16 cellular contexts compared by ENCODE assay signal in the genomic region with DNA sequence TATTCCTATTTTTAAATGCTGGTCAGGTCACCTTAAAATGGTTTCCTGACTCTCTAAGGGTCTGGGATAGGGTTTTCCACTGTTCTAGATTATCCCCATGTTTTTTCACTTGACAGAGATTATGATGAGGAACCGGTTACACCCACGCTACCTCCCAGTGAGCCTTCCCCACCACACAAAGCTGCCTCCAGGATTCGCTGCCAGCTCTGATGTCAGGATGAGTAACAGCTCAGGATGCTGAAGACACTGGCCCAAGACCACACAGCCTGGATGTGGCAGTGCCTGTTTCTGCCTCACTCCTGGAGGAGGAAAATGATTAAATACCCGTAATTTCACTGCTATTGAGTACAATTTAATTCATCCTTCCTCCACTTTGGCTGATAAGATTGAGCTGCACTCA. TPM values are rescaled to one million over a fixed set of nuclear protein-coding genes. Genes with fewer than 3 reads are reported as not detected.
DNase-seq lines count a peak whose midpoint lies in the region; ATAC-seq and TF ChIP-seq lines count a peak whose summit lies in the region.
"Had no signal": no experiment of that assay in that cellular context is flagged by ENCODE, and none has a peak within 500 bp of the region (broad histone marks: within the 10 kb centered on the region; RNA-seq: fewer than 3 reads in every experiment).

No MANE protein-coding gene starts in this region.

- no peaks in the 10 kb centered on the region for H3K36me3 Mint-ChIP-seq in HFFc6 (ENCODE audit: low read depth)
- H3K36me3 Mint-ChIP-seq: stimulated activated effector memory CD8-positive, alpha-beta T cell treated with anti-CD3 and anti-CD28 coated beads, Interleukin-12 subunit alpha, Interleukin-12 subunit beta, amount 100 ng/mL, for 72 hours had no signal

- H3K27ac ChIP-seq in smooth muscle cell (ENCODE audit: low read depth) (no peak overlapping the region), OCI-LY7 (ENCODE audit: low read depth, low read length, poor library complexity, severe bottlenecking) (no peak overlapping the region), substantia nigra (ENCODE audit: low read depth, low read length, poor library complexity, severe bottlenecking) (no peak overlapping the region)
- H3K27ac ChIP-seq: C4-2B had no signal

- intact Hi-C loops in OCI-LY7 (cut with micrococcal nuclease; ENCODE audit: unreplicated experiment), result no loop called here

- CTCF ChIA-PET in OCI-LY7 (lab: Charles Lee; ENCODE audit: unreplicated experiment), result no interaction called here

- POLR2A ChIA-PET in OCI-LY7 (lab: Charles Lee), result interaction anchor here (0.6 kb wide), 1 partner anchor 211 kb away, joined by 3 read pairs; no protein-coding TSS in a partner anchor

- ATAC-seq in GM21381 (IDR thresholded peaks at IDR 0.05; ENCODE audit: unreplicated experiment), result no peak
- ATAC-seq: activated CD8-positive, alpha-beta T cell treated with anti-CD3 and anti-CD28 coated beads, Interleukin-2, amount 10 ng/mL, durations not matched to agents 7 days and 5 days; stimulated activated effector memory CD8-positive, alpha-beta T cell treated with anti-CD3 and anti-CD28 coated beads, Interleukin-12 subunit alpha, Interleukin-12 subunit beta, amount 100 ng/mL, for 72 hours had no signal

- no peaks in the 10 kb centered on the region for H3K9me3 Mint-ChIP-seq in HFFc6
- H3K9me3 Mint-ChIP-seq: stimulated activated effector memory CD8-positive, alpha-beta T cell treated with anti-CD3 and anti-CD28 coated beads, Interleukin-12 subunit alpha, Interleukin-12 subunit beta, amount 100 ng/mL, for 72 hours had no signal

- H3K4me3 ChIP-seq in smooth muscle cell, result no peak overlapping the region
- H3K4me3 ChIP-seq in OCI-LY7 (ENCODE audit: low read depth, low read length, poor library complexity, severe bottlenecking), result no peak overlapping the region

- 37% methylated on average over 4 of the region's 4 CpGs for WGBS in smooth muscle cell (ENCODE audit: low lambda C conversion rate)

- H3K27me3 ChIP-seq in smooth muscle cell (ENCODE audit: low read depth), result no peaks in the 10 kb centered on the region

- H3K9ac ChIP-seq in smooth muscle cell (ENCODE audit: low read depth), result no peak overlapping the region

- H3K4me2 ChIP-seq in smooth muscle cell (no peak overlapping the region), OCI-LY7 (ENCODE audit: low read length) (no peak overlapping the region)

- H3K27ac Mint-ChIP-seq in HFFc6, result no peak overlapping the region
- H3K27ac Mint-ChIP-seq: activated CD8-positive, alpha-beta T cell treated with anti-CD3 and anti-CD28 coated beads, Interleukin-2, amount 10 ng/mL, durations not matched to agents 7 days and 5 days; stimulated activated effector memory CD8-positive, alpha-beta T cell treated with anti-CD3 and anti-CD28 coated beads, Interleukin-12 subunit alpha, Interleukin-12 subunit beta, amount 100 ng/mL, for 72 hours had no signal

- H3K9me2 ChIP-seq in OCI-LY7 (ENCODE audit: insufficient read depth, low read length), result no peaks in the 10 kb centered on the region

- H4K20me1 ChIP-seq in smooth muscle cell (ENCODE audit: low read depth) (no peaks in the 10 kb centered on the region), OCI-LY7 (ENCODE audit: insufficient read depth, low read length) (no peaks in the 10 kb centered on the region)

- H3K9me3 ChIP-seq in smooth muscle cell (replicated peaks; ENCODE audit: low read depth) (no peaks in the 10 kb centered on the region), OCI-LY7 (ENCODE audit: low read length) (no peaks in the 10 kb centered on the region)

- H3K4me1 Mint-ChIP-seq in HFFc6 (ENCODE audit: low read depth), result peaks cover 20% of the 10 kb centered on the region
- H3K4me1 Mint-ChIP-seq: stimulated activated effector memory CD8-positive, alpha-beta T cell treated with anti-CD3 and anti-CD28 coated beads, Interleukin-12 subunit alpha, Interleukin-12 subunit beta, amount 100 ng/mL, for 72 hours had no signal

- BruUV-seq in OCI-LY7 (replicated peaks; lab: Mats Ljungman, UMichigan), result no TSS peak

- no peak overlapping the region for H3K4me3 Mint-ChIP-seq in HFFc6
- H3K4me3 Mint-ChIP-seq: activated CD8-positive, alpha-beta T cell treated with anti-CD3 and anti-CD28 coated beads, Interleukin-2, amount 10 ng/mL, durations not matched to agents 7 days and 5 days; stimulated activated effector memory CD8-positive, alpha-beta T cell treated with anti-CD3 and anti-CD28 coated beads, Interleukin-12 subunit alpha, Interleukin-12 subunit beta, amount 100 ng/mL, for 72 hours had no signal

- no peaks in the 10 kb centered on the region for H3K79me2 ChIP-seq in smooth muscle cell (ENCODE audit: low read depth)
- H3K79me2 ChIP-seq in OCI-LY7 (ENCODE audit: insufficient read depth, low read depth, low read length), result no peaks in the 10 kb centered on the region

- H3K36me3 ChIP-seq in smooth muscle cell (ENCODE audit: low read depth), result no peaks in the 10 kb centered on the region
- H3K36me3 ChIP-seq in OCI-LY7 (ENCODE audit: insufficient read depth, low read length), result no peaks in the 10 kb centered on the region

- H3K4me1 ChIP-seq in smooth muscle cell (ENCODE audit: low read depth), result no peaks in the 10 kb centered on the region
- H3K4me1 ChIP-seq in OCI-LY7 (ENCODE audit: insufficient read depth, low read length, poor library complexity, severe bottlenecking), result no peaks in the 10 kb centered on the region

- H2AFZ ChIP-seq in smooth muscle cell (ENCODE audit: low read depth), result no peak overlapping the region
- no peak overlapping the region for H2AFZ ChIP-seq in OCI-LY7 (ENCODE audit: low read length)

- H3K27me3 Mint-ChIP-seq in HFFc6 (ENCODE audit: insufficient read depth), result peaks cover 8% of the 10 kb centered on the region

- DNase-seq in AG08396 (ENCODE audit: low spot score), result peak; percentile 80
- DNase-seq in HFFc6, result peak; percentile 80
- DNase-seq in amniotic stem cell (lab: John Stamatoyannopoulos, UW), result peak; percentile 48
- peak; percentile 60 for DNase-seq in glomerular visceral epithelial cell (ENCODE audit: extremely low spot score)
- no peak for DNase-seq in smooth muscle cell (lab: John Stamatoyannopoulos, UW; ENCODE audit: unreplicated experiment)
- no peak for DNase-seq in OCI-LY7 (ENCODE audit: low spot score)
- DNase-seq in substantia nigra (lab: John Stamatoyannopoulos, UW), result no peak
- DNase-seq: activated CD8-positive, alpha-beta T cell treated with anti-CD3 and anti-CD28 coated beads, Interleukin-2, amount 10 ng/mL, durations not matched to agents 7 days and 5 days; activated gamma-delta T cell treated with Interleukin-2 at 50 U/mL for 16 hours; erythroblast; NCI-H1694 treated with DMSO at 0.1 percent for 48 hours; Right ventricle myocardium superior; stimulated activated CD4-positive, alpha-beta T cell treated with anti-CD3 and anti-CD28 coated beads, Interleukin-4, amount 100 ng/mL, for 1 hour had no signal

- no peaks in the 10 kb centered on the region for H3F3A ChIP-seq in smooth muscle cell (ENCODE audit: low read depth)

- TF ChIP-seq CTCF in HFFc6 (IDR thresholded peaks at IDR 0.05) (no peak), smooth muscle cell (IDR thresholded peaks at IDR 0.05; ENCODE audit: borderline replicate concordance, insufficient read depth, poor library complexity, severe bottlenecking) (no peak), OCI-LY7 (conservative IDR thresholded peaks at IDR 0.05; ENCODE audit: low read length) (no peak)

RNA-seq across cellular contexts. Expression of gene ZNF114, which starts 22.9 kb away (rescaled TPM):
- total RNA-seq in HFFc6 (2021; fragmentation: NEBNext Ultra II Directional; extraction: Animal tissue kit (Norgen Biotek cat#: 25700)), result under 1 TPM in 5 of 6 experiments, not detected in 1; 0.17 to 0.43 (median 0.25) TPM
- 0.22 and 1.5 TPM in 2 replicates for total RNA-seq in smooth muscle cell
- polyA plus RNA-seq in smooth muscle cell, result 0.67 and 3.2 TPM in 2 replicates
- not detected in 2 replicates for total RNA-seq in OCI-LY7 (2014; rRNA removed; shearing (Covaris generic))
- total RNA-seq in OCI-LY7 (2022), result not detected in 2 replicates

RNA-seq across cellular contexts. Expression of gene EMP3, which starts 32.6 kb away (rescaled TPM):
- total RNA-seq in HFFc6 (2021; fragmentation: NEBNext Ultra II Directional; extraction: Animal tissue kit (Norgen Biotek cat#: 25700)), result 100 to 1,000 TPM; 471 to 574 (median 525) TPM
- total RNA-seq in smooth muscle cell (74.5 and 95.2 TPM in 2 replicates), OCI-LY7 (2022) (21.1 and 23.1 TPM in 2 replicates)
- polyA plus RNA-seq in smooth muscle cell, result 424 and 458 TPM in 2 replicates
- total RNA-seq in OCI-LY7 (2014; rRNA removed; shearing (Covaris generic)), result 14.5 and 33.8 TPM in 2 replicates

RNA-seq across cellular contexts. Expression of gene CARD8, which starts 37.1 kb away (rescaled TPM):
- total RNA-seq in HFFc6 (2021; fragmentation: NEBNext Ultra II Directional; extraction: Animal tissue kit (Norgen Biotek cat#: 25700)), result 10 to 100 TPM; 11.3 to 17.2 (median 14.7) TPM
- total RNA-seq in smooth muscle cell (17.7 and 30.0 TPM in 2 replicates), OCI-LY7 (2022) (56.1 and 82.9 TPM in 2 replicates)
- 9.0 and 9.3 TPM in 2 replicates for polyA plus RNA-seq in smooth muscle cell
- total RNA-seq in OCI-LY7 (2014; rRNA removed; shearing (Covaris generic)), result 51.0 and 52.5 TPM in 2 replicates

Comparison
In these comparisons a context has a peak if more than half of its experiments do, and no peak if none do; other contexts are left out.
1. DNase-seq: peak in AG08396 (single experiment), HFFc6 (single experiment), amniotic stem cell (single experiment) and glomerular visceral epithelial cell (single experiment); none in smooth muscle cell (single experiment), OCI-LY7 (single experiment) and substantia nigra (0 of 49).